ENCODE assay signal across 17 cellular contexts in genomic region chr19:16620584-16620983, GRCh38.
"Had no signal": no experiment of that assay in that cellular context is flagged by ENCODE, and none has a peak within 500 bp of the region (broad histone marks: within the 10 kb centered on the region; RNA-seq: fewer than 3 reads in every experiment).

No MANE protein-coding gene starts in this region.

- H2AFZ ChIP-seq: hepatocyte had no signal

- H3K27me3 ChIP-seq: gastroesophageal sphincter, hepatocyte, neutrophil, right atrium auricular region, spleen had no signal

- H3K9me3 Mint-ChIP-seq: brain; central memory CD8-positive, alpha-beta T cell had no signal

- H3K4me2 ChIP-seq: hepatocyte had no signal

- H3K4me3 Mint-ChIP-seq: activated naive CD8-positive, alpha-beta T cell; central memory CD8-positive, alpha-beta T cell had no signal

- H3K36me3 ChIP-seq: right atrium auricular region had no signal

- H3K27ac ChIP-seq: epithelial cell of prostate, hepatocyte, neutrophil, spleen had no signal

- H3K27ac Mint-ChIP-seq: activated naive CD8-positive, alpha-beta T cell had no signal

- H3K27me3 Mint-ChIP-seq: activated naive CD8-positive, alpha-beta T cell; brain; central memory CD8-positive, alpha-beta T cell had no signal

- H3K9me3 ChIP-seq: gastroesophageal sphincter, neutrophil, right atrium auricular region, spleen had no signal

- H3K4me3 ChIP-seq: gastroesophageal sphincter, hepatocyte, right atrium auricular region, spleen had no signal

- ATAC-seq: gastroesophageal sphincter had no signal

- DNase-seq: activated CD4-positive, alpha-beta T cell treated with anti-CD3 and anti-CD28 coated beads for 4 hours; activated gamma-delta T cell; activated T-cell treated with anti-CD3 and anti-CD28 coated beads, Interleukin-2, amount 50 U/mL, for 1 hour; cortex of kidney; effector CD8-positive, alpha-beta T cell; kidney; spleen; stimulated activated CD4-positive, alpha-beta T cell treated with anti-CD3 and anti-CD28 coated beads, Interleukin-1b, Interleukin-23, amount 100 ng/mL, for 48 hours; stimulated activated naive CD4-positive, alpha-beta T cell had no signal
